In the genomic region with DNA sequence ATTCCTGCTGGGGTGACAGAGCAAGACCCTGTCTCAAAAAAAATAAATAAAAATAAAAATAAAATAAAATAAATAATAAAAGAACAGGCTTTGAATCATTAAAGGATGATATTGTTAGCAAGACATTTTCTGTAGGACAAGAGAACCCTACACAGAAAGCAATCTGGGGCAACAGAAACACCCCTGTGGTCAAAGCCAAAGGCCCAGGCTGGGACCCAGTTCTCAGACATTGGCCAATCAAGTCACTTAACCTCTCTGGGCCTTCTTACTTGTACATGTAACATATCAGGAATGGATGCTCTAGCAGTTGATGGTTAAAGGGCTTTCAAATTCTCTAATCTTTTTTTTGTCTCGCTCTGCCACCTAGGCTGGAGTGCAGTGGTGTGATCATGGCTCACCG, we compare ENCODE assay signal across 2 cellular contexts.
TF ChIP-seq lines count a peak whose summit lies in the region.

No MANE protein-coding gene starts in this region.

TF ChIP-seq in A549, 52 proteins besides CTCF, POLR2A, EP300 and RAD21 (continued from another document):
- TF ChIP-seq, protein P1, sequence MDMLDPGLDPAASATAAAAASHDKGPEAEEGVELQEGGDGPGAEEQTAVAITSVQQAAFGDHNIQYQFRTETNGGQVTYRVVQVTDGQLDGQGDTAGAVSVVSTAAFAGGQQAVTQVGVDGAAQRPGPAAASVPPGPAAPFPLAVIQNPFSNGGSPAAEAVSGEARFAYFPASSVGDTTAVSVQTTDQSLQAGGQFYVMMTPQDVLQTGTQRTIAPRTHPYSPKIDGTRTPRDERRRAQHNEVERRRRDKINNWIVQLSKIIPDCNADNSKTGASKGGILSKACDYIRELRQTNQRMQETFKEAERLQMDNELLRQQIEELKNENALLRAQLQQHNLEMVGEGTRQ (IDR thresholded peaks at IDR 0.05): no peak
- no peak for TF ChIP-seq HDAC2 (IDR thresholded peaks at IDR 0.05)
- TF ChIP-seq, protein P2, sequence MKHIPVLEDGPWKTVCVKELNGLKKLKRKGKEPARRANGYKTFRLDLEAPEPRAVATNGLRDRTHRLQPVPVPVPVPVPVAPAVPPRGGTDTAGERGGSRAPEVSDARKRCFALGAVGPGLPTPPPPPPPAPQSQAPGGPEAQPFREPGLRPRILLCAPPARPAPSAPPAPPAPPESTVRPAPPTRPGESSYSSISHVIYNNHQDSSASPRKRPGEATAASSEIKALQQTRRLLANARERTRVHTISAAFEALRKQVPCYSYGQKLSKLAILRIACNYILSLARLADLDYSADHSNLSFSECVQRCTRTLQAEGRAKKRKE (CRISPR knock-in tag; IDR thresholded peaks at IDR 0.05; ENCODE audit: low read depth): no peak
- no peak for TF ChIP-seq BCL3 (IDR thresholded peaks at IDR 0.05)
- no peak for TF ChIP-seq CHD4 (IDR thresholded peaks at IDR 0.05; ENCODE audit: borderline replicate concordance)
- no peak for TF ChIP-seq RCOR1 (IDR thresholded peaks at IDR 0.05; ENCODE audit: low read depth, low read length)

TF ChIP-seq in SK-N-SH, 30 proteins besides CTCF, POLR2A, EP300 and RAD21 (continued from another document):
- no peak for TF ChIP-seq REST (IDR thresholded peaks at IDR 0.05; ENCODE audit: low read depth, low read length)
- no peak for TF ChIP-seq NFIC (IDR thresholded peaks at IDR 0.05; ENCODE audit: borderline replicate concordance)
- TF ChIP-seq POLR2AphosphoS5 (IDR thresholded peaks at IDR 0.05; ENCODE audit: low read depth, low read length): no peak
- TF ChIP-seq RFX5 (IDR thresholded peaks at IDR 0.05; ENCODE audit: low read length): no peak
- no peak for TF ChIP-seq MXI1 (IDR thresholded peaks at IDR 0.05; ENCODE audit: low read depth, low read length)
- TF ChIP-seq YY1 (IDR thresholded peaks at IDR 0.05; ENCODE audit: low read depth): no peak
- TF ChIP-seq, protein P3, sequence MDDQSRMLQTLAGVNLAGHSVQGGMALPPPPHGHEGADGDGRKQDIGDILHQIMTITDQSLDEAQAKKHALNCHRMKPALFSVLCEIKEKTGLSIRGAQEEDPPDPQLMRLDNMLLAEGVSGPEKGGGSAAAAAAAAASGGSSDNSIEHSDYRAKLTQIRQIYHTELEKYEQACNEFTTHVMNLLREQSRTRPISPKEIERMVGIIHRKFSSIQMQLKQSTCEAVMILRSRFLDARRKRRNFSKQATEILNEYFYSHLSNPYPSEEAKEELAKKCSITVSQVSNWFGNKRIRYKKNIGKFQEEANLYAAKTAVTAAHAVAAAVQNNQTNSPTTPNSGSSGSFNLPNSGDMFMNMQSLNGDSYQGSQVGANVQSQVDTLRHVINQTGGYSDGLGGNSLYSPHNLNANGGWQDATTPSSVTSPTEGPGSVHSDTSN (IDR thresholded peaks at IDR 0.05): no peak
- TF ChIP-seq GATA2 (CRISPR knock-in tag; IDR thresholded peaks at IDR 0.05): no peak
- TF ChIP-seq SMC3 (IDR thresholded peaks at IDR 0.05; ENCODE audit: low read depth, low read length): no peak
- TF ChIP-seq EZH2phosphoT487 (IDR thresholded peaks at IDR 0.05; ENCODE audit: borderline replicate concordance, low read depth): no peak
- TF ChIP-seq, protein P1 (IDR thresholded peaks at IDR 0.05; ENCODE audit: borderline replicate concordance, low read depth, low read length): no peak
- TF ChIP-seq JUND (IDR thresholded peaks at IDR 0.05): no peak
- no peak for TF ChIP-seq NRF1 (IDR thresholded peaks at IDR 0.05; ENCODE audit: low read depth, low read length)
- TF ChIP-seq, protein P4, sequence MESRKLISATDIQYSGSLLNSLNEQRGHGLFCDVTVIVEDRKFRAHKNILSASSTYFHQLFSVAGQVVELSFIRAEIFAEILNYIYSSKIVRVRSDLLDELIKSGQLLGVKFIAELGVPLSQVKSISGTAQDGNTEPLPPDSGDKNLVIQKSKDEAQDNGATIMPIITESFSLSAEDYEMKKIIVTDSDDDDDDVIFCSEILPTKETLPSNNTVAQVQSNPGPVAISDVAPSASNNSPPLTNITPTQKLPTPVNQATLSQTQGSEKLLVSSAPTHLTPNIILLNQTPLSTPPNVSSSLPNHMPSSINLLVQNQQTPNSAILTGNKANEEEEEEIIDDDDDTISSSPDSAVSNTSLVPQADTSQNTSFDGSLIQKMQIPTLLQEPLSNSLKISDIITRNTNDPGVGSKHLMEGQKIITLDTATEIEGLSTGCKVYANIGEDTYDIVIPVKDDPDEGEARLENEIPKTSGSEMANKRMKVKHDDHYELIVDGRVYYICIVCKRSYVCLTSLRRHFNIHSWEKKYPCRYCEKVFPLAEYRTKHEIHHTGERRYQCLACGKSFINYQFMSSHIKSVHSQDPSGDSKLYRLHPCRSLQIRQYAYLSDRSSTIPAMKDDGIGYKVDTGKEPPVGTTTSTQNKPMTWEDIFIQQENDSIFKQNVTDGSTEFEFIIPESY (IDR thresholded peaks at IDR 0.05; ENCODE audit: borderline replicate concordance, low read depth): no peak
- no peak for TF ChIP-seq FOSL2 (IDR thresholded peaks at IDR 0.05; ENCODE audit: borderline replicate concordance, low read depth)
- no peak for TF ChIP-seq GABPA (IDR thresholded peaks at IDR 0.05; ENCODE audit: low read depth)
- no peak for TF ChIP-seq RCOR1 (IDR thresholded peaks at IDR 0.05; ENCODE audit: low read length)
- TF ChIP-seq TAF1 (IDR thresholded peaks at IDR 0.05; ENCODE audit: borderline replicate concordance, low read depth, low read length): no peak
- TF ChIP-seq FOXJ3 (CRISPR knock-in tag; IDR thresholded peaks at IDR 0.05): no peak
